Comparison of ENCODE assay signal across 11 cellular contexts in genomic region chr6:53741417-53741816, GRCh38. TPM values are rescaled to one million over a fixed set of nuclear protein-coding genes. Genes with fewer than 3 reads are reported as not detected.
A peak's percentile ranks its signal among the peaks of the same experiment; 100 is the strongest.
DNase-seq lines count a peak whose midpoint lies in the region; ATAC-seq and TF ChIP-seq lines count a peak whose summit lies in the region.
"Had no signal": no experiment of that assay in that cellular context is flagged by ENCODE, and none has a peak within 500 bp of the region (broad histone marks: within the 10 kb centered on the region; RNA-seq: fewer than 3 reads in every experiment).

No MANE protein-coding gene starts in this region.

- in situ Hi-C loops in gastrocnemius medialis (cut with MboI; ENCODE audit: low sequenced_read_pairs in 4 of 4), result loop anchor here (25.0 kb wide), 1 partner anchor 579 kb away; no protein-coding TSS in a partner anchor

- H3K4me1 ChIP-seq in gastrocnemius medialis, result no peaks in the 10 kb centered on the region

- peaks cover 3% of the 10 kb centered on the region for H3K27me3 Mint-ChIP-seq in activated CD4-positive, alpha-beta T cell treated with anti-CD3 and anti-CD28 coated beads for 36 hours
- H3K27me3 Mint-ChIP-seq in T-helper 1 cell treated with Interleukin-12 subunit alpha and Interleukin-12 subunit beta and Interleukin-4 antibody, amounts not matched to agents 30 μg/mL and 1 μg/mL, for 36 hours (ENCODE audit: low read depth), result no peaks in the 10 kb centered on the region
- no peaks in the 10 kb centered on the region for H3K27me3 Mint-ChIP-seq in dendritic cell treated with granulocyte-macrophage colony-stimulating factor and Interleukin-4, amounts not matched to agents 40 ng/mL and 50 ng/mL, for 4 days

- no peaks in the 10 kb centered on the region for H3K36me3 ChIP-seq in gastrocnemius medialis
- H3K36me3 ChIP-seq: cardiac muscle cell had no signal

- H3K36me3 Mint-ChIP-seq in activated CD4-positive, alpha-beta T cell treated with anti-CD3 and anti-CD28 coated beads for 36 hours (ENCODE audit: low read depth), result no peaks in the 10 kb centered on the region
- H3K36me3 Mint-ChIP-seq in T-helper 1 cell treated with Interleukin-12 subunit alpha and Interleukin-12 subunit beta and Interleukin-4 antibody, amounts not matched to agents 30 μg/mL and 1 μg/mL, for 36 hours (ENCODE audit: low read depth), result no peaks in the 10 kb centered on the region
- H3K36me3 Mint-ChIP-seq in dendritic cell treated with granulocyte-macrophage colony-stimulating factor and Interleukin-4, amounts not matched to agents 40 ng/mL and 50 ng/mL, for 4 days (ENCODE audit: low read depth), result no peaks in the 10 kb centered on the region

- H3K4me1 Mint-ChIP-seq in activated CD4-positive, alpha-beta T cell treated with anti-CD3 and anti-CD28 coated beads for 36 hours, result peaks cover 12% of the 10 kb centered on the region
- H3K4me1 Mint-ChIP-seq in T-helper 1 cell treated with Interleukin-12 subunit alpha and Interleukin-12 subunit beta and Interleukin-4 antibody, amounts not matched to agents 30 μg/mL and 1 μg/mL, for 36 hours (ENCODE audit: low read depth), result peaks cover 12% of the 10 kb centered on the region
- H3K4me1 Mint-ChIP-seq in dendritic cell treated with granulocyte-macrophage colony-stimulating factor and Interleukin-4, amounts not matched to agents 40 ng/mL and 50 ng/mL, for 4 days (ENCODE audit: low read depth), result peaks cover 23% of the 10 kb centered on the region

- CTCF ChIA-PET in activated CD4-positive, alpha-beta T cell treated with anti-CD3 and anti-CD28 coated beads for 36 hours (lab: Charles Lee), result interaction anchor here (0.6 to 2.5 kb wide), 5 partner anchors 12 to 195 kb away, joined by 3 to 7 read pairs (median 4); no protein-coding TSS in a partner anchor

- no peak overlapping the region for H3K27ac ChIP-seq in gastrocnemius medialis
- H3K27ac ChIP-seq: cardiac muscle cell had no signal

- H3K27me3 ChIP-seq in gastrocnemius medialis, result no peaks in the 10 kb centered on the region
- H3K27me3 ChIP-seq: cardiac muscle cell had no signal

- ATAC-seq in activated CD4-positive, alpha-beta T cell treated with anti-CD3 and anti-CD28 coated beads for 36 hours, result peak; percentile 95
- ATAC-seq in gastrocnemius medialis, result no peak

- peak overlapping the region; percentile 28 for H3K27ac Mint-ChIP-seq in activated CD4-positive, alpha-beta T cell treated with anti-CD3 and anti-CD28 coated beads for 36 hours
- H3K27ac Mint-ChIP-seq in T-helper 1 cell treated with Interleukin-12 subunit alpha and Interleukin-12 subunit beta and Interleukin-4 antibody, amounts not matched to agents 30 μg/mL and 1 μg/mL, for 36 hours, result no peak overlapping the region
- H3K27ac Mint-ChIP-seq in dendritic cell treated with granulocyte-macrophage colony-stimulating factor and Interleukin-4, amounts not matched to agents 40 ng/mL and 50 ng/mL, for 4 days, result peak overlapping the region; percentile 79

- POLR2A ChIA-PET in activated CD4-positive, alpha-beta T cell treated with anti-CD3 and anti-CD28 coated beads for 36 hours (lab: Charles Lee), result no interaction called here

- H3K9me3 ChIP-seq in gastrocnemius medialis, result no peaks in the 10 kb centered on the region

- H3K9me3 Mint-ChIP-seq in activated CD4-positive, alpha-beta T cell treated with anti-CD3 and anti-CD28 coated beads for 36 hours (ENCODE audit: low read depth), result no peaks in the 10 kb centered on the region
- H3K9me3 Mint-ChIP-seq in T-helper 1 cell treated with Interleukin-12 subunit alpha and Interleukin-12 subunit beta and Interleukin-4 antibody, amounts not matched to agents 30 μg/mL and 1 μg/mL, for 36 hours, result no peaks in the 10 kb centered on the region
- H3K9me3 Mint-ChIP-seq in dendritic cell treated with granulocyte-macrophage colony-stimulating factor and Interleukin-4, amounts not matched to agents 40 ng/mL and 50 ng/mL, for 4 days, result no peaks in the 10 kb centered on the region

- no peak for TF ChIP-seq POLR2A in gastrocnemius medialis (IDR thresholded peaks at IDR 0.05)

- intact Hi-C loops in activated CD4-positive, alpha-beta T cell treated with anti-CD3 and anti-CD28 coated beads for 36 hours (cut with DNase I, micrococcal nuclease), result no loop called here
- intact Hi-C loops in dendritic cell treated with granulocyte-macrophage colony-stimulating factor and Interleukin-4, amounts not matched to agents 40 ng/mL and 50 ng/mL, for 4 days (cut with micrococcal nuclease), result no loop called here
- intact Hi-C loops in gastrocnemius medialis (cut with DNase I; ENCODE audit: low total_unique reads), result no loop called here

- peak overlapping the region; percentile 34 for H3K4me3 Mint-ChIP-seq in activated CD4-positive, alpha-beta T cell treated with anti-CD3 and anti-CD28 coated beads for 36 hours
- H3K4me3 Mint-ChIP-seq in T-helper 1 cell treated with Interleukin-12 subunit alpha and Interleukin-12 subunit beta and Interleukin-4 antibody, amounts not matched to agents 30 μg/mL and 1 μg/mL, for 36 hours, result peak overlapping the region; percentile 1
- H3K4me3 Mint-ChIP-seq in dendritic cell treated with granulocyte-macrophage colony-stimulating factor and Interleukin-4, amounts not matched to agents 40 ng/mL and 50 ng/mL, for 4 days, result peak overlapping the region; percentile 53

- peak; percentile 62 for DNase-seq in activated CD4-positive, alpha-beta T cell treated with anti-CD3 and anti-CD28 coated beads for 36 hours
- DNase-seq in activated CD4-positive, alpha-beta T cell treated with anti-CD3 and anti-CD28 coated beads, Interleukin-2, amount 50 U/mL, for 1 hour, result no peak
- peak; percentile 11 for DNase-seq in stimulated activated CD8-positive, alpha-beta memory T cell treated with anti-CD3 and anti-CD28 coated beads, Interleukin-4, amount 100 ng/mL, for 24 hours (ENCODE audit: low read depth)
- DNase-seq in GM03348 (ENCODE audit: low spot score), result no peak
- DNase-seq in inferior parietal cortex (ENCODE audit: extremely low spot score), result no peak
- DNase-seq in gastrocnemius medialis, result no peak
- DNase-seq: GDM1, posterior cingulate gyrus had no signal

- no peak for TF ChIP-seq CTCF in gastrocnemius medialis (IDR thresholded peaks at IDR 0.05 in 4 of 5, conservative IDR thresholded peaks at IDR 0.05 in 1 of 5)

- H3K4me3 ChIP-seq in gastrocnemius medialis, result no peak overlapping the region
- H3K4me3 ChIP-seq: cardiac muscle cell had no signal

RNA-seq across cellular contexts. Expression of gene LRRC1, which starts 53.4 kb away (rescaled TPM):
- 1 to 10 TPM; 2.3 to 3.1 TPM for total RNA-seq in activated CD4-positive, alpha-beta T cell treated with anti-CD3 and anti-CD28 coated beads for 36 hours
- 1 to 10 TPM in 2 of 4 donors, under 1 TPM in 2; 0.67 to 8.5 (median 2.4) TPM for total RNA-seq in gastrocnemius medialis

Comparison
In these comparisons a context has a peak if more than half of its experiments do, and no peak if none do; other contexts are left out.
1. DNase-seq: peak in activated CD4-positive, alpha-beta T cell treated with anti-CD3 and anti-CD28 coated beads for 36 hours (single experiment) and stimulated activated CD8-positive, alpha-beta memory T cell treated with anti-CD3 and anti-CD28 coated beads, Interleukin-4, amount 100 ng/mL, for 24 hours (single experiment); none in activated CD4-positive, alpha-beta T cell treated with anti-CD3 and anti-CD28 coated beads, Interleukin-2, amount 50 U/mL, for 1 hour (single experiment), GM03348 (single experiment), inferior parietal cortex (single experiment) and gastrocnemius medialis (0 of 2).
2. H3K4me3 Mint-ChIP-seq: peak in every context shown above with its lines; median percentile 53 in dendritic cell treated with granulocyte-macrophage colony-stimulating factor and Interleukin-4, amounts not matched to agents 40 ng/mL and 50 ng/mL, for 4 days; 34 in activated CD4-positive, alpha-beta T cell treated with anti-CD3 and anti-CD28 coated beads for 36 hours; 1 in T-helper 1 cell treated with Interleukin-12 subunit alpha and Interleukin-12 subunit beta and Interleukin-4 antibody, amounts not matched to agents 30 μg/mL and 1 μg/mL, for 36 hours.